ENCODE assay signal across 8 cellular contexts in genomic region chr6:12911387-12911960, GRCh38.
DNase-seq lines count a peak whose midpoint lies in the region; ATAC-seq, FAIRE-seq and TF ChIP-seq lines count a peak whose summit lies in the region.
"Had no signal": no experiment of that assay in that cellular context is flagged by ENCODE, and none has a peak within 500 bp of the region (broad histone marks: within the 10 kb centered on the region; RNA-seq: fewer than 3 reads in every experiment).

No MANE protein-coding gene starts in this region.

- H3K4me3 Mint-ChIP-seq in astrocyte (ENCODE audit: unreplicated experiment), result no peak overlapping the region
- H3K4me3 Mint-ChIP-seq: activated B cell treated with CpG ODN at 0.5 μM for 24 hours had no signal

- H3K9ac ChIP-seq in astrocyte (ENCODE audit: low read length) (no peak overlapping the region), liver (ENCODE audit: low read depth in 1 of 2, low read length in 2 of 2) (no peak overlapping the region), neuronal stem cell (ENCODE audit: low read depth, low read length, poor library complexity) (no peak overlapping the region)

- WGBS in liver, result 5% methylated on average over 2 of the region's 2 CpGs
- no CpG with 5 or more reads among the region's 2 CpGs for WGBS in neuronal stem cell (ENCODE audit: extremely low coverage in 2 of 2, insufficient read length in 2 of 2, insufficient replicate concordance in 1 of 2), 2 donors

- H3K18ac ChIP-seq in neuronal stem cell (ENCODE audit: low read length), result no peak overlapping the region

- no peak overlapping the region for H2AK5ac ChIP-seq in neuronal stem cell (ENCODE audit: low read depth, low read length)

- no peak overlapping the region for H4K8ac ChIP-seq in neuronal stem cell (ENCODE audit: low read depth, low read length)

- H3K23ac ChIP-seq in neuronal stem cell (ENCODE audit: low read depth, low read length, poor library complexity), result no peak overlapping the region

- H3K27me3 ChIP-seq in astrocyte (ENCODE audit: insufficient read depth, low read length) (no peaks in the 10 kb centered on the region), liver (ENCODE audit: control insufficient read depth in 4 of 4, insufficient read depth in 4 of 4, low read length in 3 of 4) (no peaks in the 10 kb centered on the region), neuronal stem cell (ENCODE audit: control insufficient read depth in 3 of 3, insufficient read depth in 3 of 3, low read depth in 1 of 3, low read length in 3 of 3) (no peaks in the 10 kb centered on the region)

- H3K4me3 ChIP-seq in GM12865 (ENCODE audit: low read depth, low read length), result no peak overlapping the region
- H3K4me3 ChIP-seq in astrocyte (ENCODE audit: insufficient read depth, low read depth, low read length), result no peak overlapping the region
- H3K4me3 ChIP-seq in liver (ENCODE audit: low read depth in 1 of 3, low read length in 3 of 3), result no peak overlapping the region
- H3K4me3 ChIP-seq in neuronal stem cell (ENCODE audit: low read length in 2 of 2), result no peak overlapping the region

- H3K9me3 ChIP-seq in astrocyte (ENCODE audit: insufficient read depth, low read depth, low read length) (no peaks in the 10 kb centered on the region), liver (ENCODE audit: control insufficient read depth in 4 of 4, low read length in 3 of 4) (no peaks in the 10 kb centered on the region), neuronal stem cell (replicated peaks in 1 of 2; ENCODE audit: control insufficient read depth in 2 of 2, insufficient read depth in 1 of 2, low read depth in 1 of 2, low read length in 2 of 2) (no peaks in the 10 kb centered on the region)

- peaks cover 17% of the 10 kb centered on the region for H3K27me3 Mint-ChIP-seq in astrocyte (ENCODE audit: low read depth, unreplicated experiment)
- H3K27me3 Mint-ChIP-seq: activated B cell treated with CpG ODN at 0.5 μM for 24 hours had no signal

- DNase-seq in GM12865 (ENCODE audit: low read depth), result peak; percentile 15
- DNase-seq in NCI-H146 (lab: John Stamatoyannopoulos, UW), result peak; percentile 58
- peak; percentile 11 for DNase-seq in astrocyte (ENCODE audit: low read depth)
- DNase-seq in neuronal stem cell (ENCODE audit: low spot score), result no peak
- no peak for DNase-seq in activated CD4-positive, alpha-beta T cell treated with anti-CD3 and anti-CD28 coated beads, Interleukin-2, amount 50 U/mL, for 1 hour
- DNase-seq: activated B cell treated with CpG ODN at 0.5 μM for 24 hours had no signal

- H4K20me1 ChIP-seq in astrocyte (ENCODE audit: insufficient read depth, low read length), result no peaks in the 10 kb centered on the region

- H3K4me1 ChIP-seq in astrocyte (ENCODE audit: insufficient read depth, low read length) (no peaks in the 10 kb centered on the region), liver (ENCODE audit: control insufficient read depth in 4 of 4, insufficient read depth in 4 of 4, low read length in 3 of 4) (no peaks in the 10 kb centered on the region), neuronal stem cell (ENCODE audit: control insufficient read depth in 2 of 2, insufficient read depth in 1 of 2, low read depth in 1 of 2, low read length in 2 of 2) (no peaks in the 10 kb centered on the region)

- ATAC-seq in HG03342 (IDR thresholded peaks at IDR 0.05; ENCODE audit: unreplicated experiment), result no peak

- TF ChIP-seq CTCF in GM12865 (IDR thresholded peaks at IDR 0.05; ENCODE audit: insufficient read depth, low read depth, low read length, missing control alignments) (peak; percentile 31), astrocyte (IDR thresholded peaks at IDR 0.05; ENCODE audit: insufficient read depth, low read depth, low read length) (peak; percentile 51), liver (IDR thresholded peaks at IDR 0.05; ENCODE audit: low read depth, low read length, missing input control) (peak; percentile 62)

- H3K27ac Mint-ChIP-seq in astrocyte (ENCODE audit: unreplicated experiment), result no peak overlapping the region
- H3K27ac Mint-ChIP-seq: activated B cell treated with CpG ODN at 0.5 μM for 24 hours had no signal

- H3K9me3 Mint-ChIP-seq in astrocyte (ENCODE audit: unreplicated experiment), result no peaks in the 10 kb centered on the region
- H3K9me3 Mint-ChIP-seq: activated B cell treated with CpG ODN at 0.5 μM for 24 hours had no signal

- H2BK5ac ChIP-seq in neuronal stem cell (ENCODE audit: low read length), result no peak overlapping the region

- H3K36me3 ChIP-seq in astrocyte (ENCODE audit: insufficient read depth, low read length) (no peaks in the 10 kb centered on the region), liver (ENCODE audit: control insufficient read depth in 4 of 4, insufficient read depth in 3 of 4, low read depth in 1 of 4, low read length in 3 of 4) (no peaks in the 10 kb centered on the region), neuronal stem cell (replicated peaks in 1 of 2; ENCODE audit: control insufficient read depth in 2 of 2, insufficient read depth in 2 of 2, low read length in 2 of 2) (no peaks in the 10 kb centered on the region)

- H3K27ac ChIP-seq in astrocyte (ENCODE audit: low read depth, low read length), result no peak overlapping the region
- no peak overlapping the region for H3K27ac ChIP-seq in liver (ENCODE audit: low read depth in 1 of 2, low read length in 2 of 2)
- H3K27ac ChIP-seq in neuronal stem cell (replicated peaks; ENCODE audit: low read length), result no peak overlapping the region

- peak; percentile 80 to 81 for TF ChIP-seq RAD21 in liver (IDR thresholded peaks at IDR 0.05)

- H2BK12ac ChIP-seq in neuronal stem cell (ENCODE audit: low read length), result no peak overlapping the region

- H3K79me1 ChIP-seq in neuronal stem cell (ENCODE audit: low read depth, low read length), result no peaks in the 10 kb centered on the region

- H3K36me3 Mint-ChIP-seq in astrocyte (ENCODE audit: low read depth, unreplicated experiment), result no peaks in the 10 kb centered on the region

- H3K14ac ChIP-seq in neuronal stem cell (ENCODE audit: low read length), result no peak overlapping the region

- H2BK120ac ChIP-seq in neuronal stem cell (ENCODE audit: low read depth, low read length), result no peak overlapping the region

- H2BK15ac ChIP-seq in neuronal stem cell (ENCODE audit: low read length), result no peak overlapping the region

- no peaks in the 10 kb centered on the region for H3K4me1 Mint-ChIP-seq in astrocyte (ENCODE audit: low read depth, unreplicated experiment)

- H2AFZ ChIP-seq in astrocyte (ENCODE audit: low read depth, low read length) (no peak overlapping the region), neuronal stem cell (ENCODE audit: low read length) (no peak overlapping the region)

- H3K79me2 ChIP-seq in astrocyte (ENCODE audit: insufficient read depth, low read length), result no peaks in the 10 kb centered on the region

- H3K4me2 ChIP-seq in astrocyte (ENCODE audit: low read length) (no peak overlapping the region), neuronal stem cell (ENCODE audit: insufficient read depth, low read length, poor library complexity, severe bottlenecking) (no peak overlapping the region)

- no peak overlapping the region for H4K91ac ChIP-seq in neuronal stem cell (ENCODE audit: low read depth, low read length, poor library complexity)

- H3K4ac ChIP-seq in neuronal stem cell (ENCODE audit: low read length), result no peak overlapping the region

- no peak for FAIRE-seq in astrocyte (lab: Jason Lieb, UNC)

TF ChIP-seq in liver, 16 proteins besides CTCF, POLR2A, EP300 and RAD21:
- TF ChIP-seq ATF3 (IDR thresholded peaks at IDR 0.05), result no peak
- peak in 1 of 2 donors; percentile 8 for TF ChIP-seq JUND (IDR thresholded peaks at IDR 0.05)
- TF ChIP-seq, protein P1, sequence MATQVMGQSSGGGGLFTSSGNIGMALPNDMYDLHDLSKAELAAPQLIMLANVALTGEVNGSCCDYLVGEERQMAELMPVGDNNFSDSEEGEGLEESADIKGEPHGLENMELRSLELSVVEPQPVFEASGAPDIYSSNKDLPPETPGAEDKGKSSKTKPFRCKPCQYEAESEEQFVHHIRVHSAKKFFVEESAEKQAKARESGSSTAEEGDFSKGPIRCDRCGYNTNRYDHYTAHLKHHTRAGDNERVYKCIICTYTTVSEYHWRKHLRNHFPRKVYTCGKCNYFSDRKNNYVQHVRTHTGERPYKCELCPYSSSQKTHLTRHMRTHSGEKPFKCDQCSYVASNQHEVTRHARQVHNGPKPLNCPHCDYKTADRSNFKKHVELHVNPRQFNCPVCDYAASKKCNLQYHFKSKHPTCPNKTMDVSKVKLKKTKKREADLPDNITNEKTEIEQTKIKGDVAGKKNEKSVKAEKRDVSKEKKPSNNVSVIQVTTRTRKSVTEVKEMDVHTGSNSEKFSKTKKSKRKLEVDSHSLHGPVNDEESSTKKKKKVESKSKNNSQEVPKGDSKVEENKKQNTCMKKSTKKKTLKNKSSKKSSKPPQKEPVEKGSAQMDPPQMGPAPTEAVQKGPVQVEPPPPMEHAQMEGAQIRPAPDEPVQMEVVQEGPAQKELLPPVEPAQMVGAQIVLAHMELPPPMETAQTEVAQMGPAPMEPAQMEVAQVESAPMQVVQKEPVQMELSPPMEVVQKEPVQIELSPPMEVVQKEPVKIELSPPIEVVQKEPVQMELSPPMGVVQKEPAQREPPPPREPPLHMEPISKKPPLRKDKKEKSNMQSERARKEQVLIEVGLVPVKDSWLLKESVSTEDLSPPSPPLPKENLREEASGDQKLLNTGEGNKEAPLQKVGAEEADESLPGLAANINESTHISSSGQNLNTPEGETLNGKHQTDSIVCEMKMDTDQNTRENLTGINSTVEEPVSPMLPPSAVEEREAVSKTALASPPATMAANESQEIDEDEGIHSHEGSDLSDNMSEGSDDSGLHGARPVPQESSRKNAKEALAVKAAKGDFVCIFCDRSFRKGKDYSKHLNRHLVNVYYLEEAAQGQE (IDR thresholded peaks at IDR 0.05), result no peak
- no peak for TF ChIP-seq SP1 (IDR thresholded peaks at IDR 0.05)
- peak; percentile 55 to 71 for TF ChIP-seq HNF4A (conservative IDR thresholded peaks at IDR 0.05)
- TF ChIP-seq RXRA (IDR thresholded peaks at IDR 0.05), result peak in 1 of 2 donors; percentile 5
- TF ChIP-seq TAF1 (conservative IDR thresholded peaks at IDR 0.05), result no peak

Comparison
In these comparisons a context has a peak if more than half of its experiments do, and no peak if none do; other contexts are left out.
1. DNase-seq: peak in GM12865 (single experiment), NCI-H146 (single experiment) and astrocyte (single experiment); none in neuronal stem cell (single experiment) and activated CD4-positive, alpha-beta T cell treated with anti-CD3 and anti-CD28 coated beads, Interleukin-2, amount 50 U/mL, for 1 hour (single experiment).
2. Peak in every context shown above with its lines, with median percentiles within 50 percentile points of each other: CTCF ChIP-seq.